In the genomic region with DNA sequence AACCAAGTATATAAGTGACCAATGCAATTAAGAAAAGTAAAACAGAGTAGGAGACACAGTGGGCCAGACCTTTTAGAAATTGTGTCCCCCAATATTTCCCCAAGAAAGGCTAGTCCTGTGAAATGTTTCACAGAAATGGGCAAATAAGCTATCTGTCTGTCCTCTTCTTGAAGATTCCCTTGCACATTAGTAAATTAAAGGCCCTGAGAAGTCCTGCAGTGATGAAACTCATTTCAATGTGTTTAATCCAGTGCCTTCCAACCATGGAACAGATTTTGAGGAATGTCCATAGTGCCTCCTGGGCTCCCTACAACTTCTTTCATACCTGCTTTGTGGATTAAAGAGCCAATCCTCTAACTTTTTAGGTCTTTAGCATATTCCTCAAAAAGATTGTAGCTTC, we compare ENCODE assay signal across 11 cellular contexts.
"Had no signal": no experiment of that assay in that cellular context is flagged by ENCODE, and none has a peak within 500 bp of the region (broad histone marks: within the 10 kb centered on the region; RNA-seq: fewer than 3 reads in every experiment).

No MANE protein-coding gene starts in this region.

- H3K4me2 ChIP-seq: GM23338 had no signal

- H3K27ac ChIP-seq: GM23248 had no signal

- H3K9ac ChIP-seq: GM23248 had no signal

- DNase-seq: GM23248, GOT3, H7, H9, HCEC 1CT, HFFc6 had no signal

- ATAC-seq: GM23338, HCT116 had no signal

- FAIRE-seq: H1, H54 had no signal

- H2AFZ ChIP-seq: GM23248, GM23338 had no signal

- H3K4me3 ChIP-seq: GM23248, GM23338, HAP-1 had no signal

- H3K9me3 ChIP-seq: HAP-1 had no signal

- H3K36me3 ChIP-seq: HAP-1 had no signal
